Comparison of ENCODE assay signal across 11 cellular contexts in genomic region chr21:46057111-46057709, GRCh38. TPM values are rescaled to one million over a fixed set of nuclear protein-coding genes. Genes with fewer than 3 reads are reported as not detected.
DNase-seq lines count a peak whose midpoint lies in the region; ATAC-seq and TF ChIP-seq lines count a peak whose summit lies in the region.
"Had no signal": no experiment of that assay in that cellular context is flagged by ENCODE, and none has a peak within 500 bp of the region (broad histone marks: within the 10 kb centered on the region; RNA-seq: fewer than 3 reads in every experiment).

No MANE protein-coding gene starts in this region.

- no TSS peak for BruUV-seq in A673 (replicated peaks; lab: Mats Ljungman, UMichigan)

- H3K9ac ChIP-seq in skeletal muscle satellite cell (ENCODE audit: low read depth, low read length), result peak overlapping the region; percentile 80

- no peak for TF ChIP-seq CTCF in CD8-positive, alpha-beta T cell (IDR thresholded peaks at IDR 0.05)
- no peak for TF ChIP-seq CTCF in A673 (conservative IDR thresholded peaks at IDR 0.05; ENCODE audit: low read depth, low read length)

- DNase-seq in CD8-positive, alpha-beta T cell, result peak in 5 of 7 experiments; percentile 13 to 59 (median 39)
- DNase-seq in activated CD8-positive, alpha-beta memory T cell treated with anti-CD3 and anti-CD28 coated beads for 24 hours, result peak; percentile 89
- DNase-seq in left ventricle myocardium superior (peak; percentile 49), NOMO-1 treated with DMSO at 0.1 percent for 48 hours (lab: John Stamatoyannopoulos, UW; ENCODE audit: unreplicated experiment) (no peak), A673 (ENCODE audit: low spot score) (no peak), hypothalamus (lab: John Stamatoyannopoulos, UW) (no peak), NCI-H2227 (lab: John Stamatoyannopoulos, UW; ENCODE audit: unreplicated experiment) (no peak)
- DNase-seq: activated CD4-positive, CD25-positive, alpha-beta regulatory T cell treated with anti-CD3 and anti-CD28 coated beads, Interleukin-2, amount 50 U/mL, for 72 hours; NCI-H524 had no signal

- CTCF ChIA-PET in CD8-positive, alpha-beta T cell (lab: Charles Lee), result interaction anchor here (1.4 kb wide), 1 partner anchor 40 kb away, joined by 3 read pairs; the partner anchor contains the start of gene COL6A2
- CTCF ChIA-PET in A673 (lab: Charles Lee), result no interaction called here

- no peaks in the 10 kb centered on the region for H3K36me3 ChIP-seq in CD8-positive, alpha-beta T cell (ENCODE audit: insufficient read depth, low read length)
- H3K36me3 ChIP-seq in skeletal muscle satellite cell (ENCODE audit: insufficient read depth, low read length) (no peaks in the 10 kb centered on the region), A673 (ENCODE audit: insufficient read depth, low read length, poor library complexity, severe bottlenecking) (no peaks in the 10 kb centered on the region)
- H3K36me3 ChIP-seq: pancreas had no signal

- H3K4me1 Mint-ChIP-seq in CD8-positive, alpha-beta T cell (ENCODE audit: low read depth), result peaks cover 28% of the 10 kb centered on the region

- H3K36me3 Mint-ChIP-seq in CD8-positive, alpha-beta T cell, result no peaks in the 10 kb centered on the region

- H3K27ac ChIP-seq in CD8-positive, alpha-beta T cell (ENCODE audit: low read depth, low read length), result no peak overlapping the region
- H3K27ac ChIP-seq in A673 (ENCODE audit: low read depth, low read length, poor library complexity, severe bottlenecking), result no peak overlapping the region
- H3K27ac ChIP-seq: pancreas had no signal

- peak overlapping the region; percentile 3 for H3K4me3 ChIP-seq in CD8-positive, alpha-beta T cell (ENCODE audit: low read depth, low read length)
- H3K4me3 ChIP-seq in skeletal muscle satellite cell (ENCODE audit: low read length) (no peak overlapping the region), A673 (ENCODE audit: low read depth, low read length, poor library complexity, severe bottlenecking) (no peak overlapping the region)
- H3K4me3 ChIP-seq: pancreas had no signal

- H3K9me3 ChIP-seq in CD8-positive, alpha-beta T cell (ENCODE audit: low read length), result no peaks in the 10 kb centered on the region
- peaks cover 4% of the 10 kb centered on the region for H3K9me3 ChIP-seq in skeletal muscle satellite cell (replicated peaks; ENCODE audit: low read length)
- no peaks in the 10 kb centered on the region for H3K9me3 ChIP-seq in A673 (ENCODE audit: low read depth, low read length, poor library complexity, severe bottlenecking)
- H3K9me3 ChIP-seq: pancreas had no signal

- H3K27ac Mint-ChIP-seq in CD8-positive, alpha-beta T cell, result peak overlapping the region; percentile 77

- ATAC-seq in CD8-positive, alpha-beta T cell, result peak; percentile 33
- ATAC-seq in left ventricle myocardium superior, result no peak

- intact Hi-C loops in CD8-positive, alpha-beta T cell (cut with DNase I, micrococcal nuclease), result loop anchor here in 1 of 2 experiments (10.0 kb wide), 1 partner anchor 72 kb away; the partner anchor contains the start of gene COL6A1
- intact Hi-C loops in left ventricle myocardium superior (cut with micrococcal nuclease) (no loop called here), A673 (cut with micrococcal nuclease; ENCODE audit: unreplicated experiment) (no loop called here)

- peaks cover 17% of the 10 kb centered on the region for H3K27me3 Mint-ChIP-seq in CD8-positive, alpha-beta T cell (ENCODE audit: low read depth)

- H3K4me2 ChIP-seq in skeletal muscle satellite cell (ENCODE audit: low read length), result peak overlapping the region; percentile 68

- H3K27me3 ChIP-seq in CD8-positive, alpha-beta T cell (ENCODE audit: insufficient read depth, low read length), result no peaks in the 10 kb centered on the region
- no peaks in the 10 kb centered on the region for H3K27me3 ChIP-seq in skeletal muscle satellite cell (ENCODE audit: control insufficient read depth, insufficient read depth, low read length)
- H3K27me3 ChIP-seq in A673 (replicated peaks; ENCODE audit: insufficient read depth, low read depth, low read length, poor library complexity), result no peaks in the 10 kb centered on the region
- H3K27me3 ChIP-seq: pancreas had no signal

- no peaks in the 10 kb centered on the region for H3K9me3 Mint-ChIP-seq in CD8-positive, alpha-beta T cell

- POLR2A ChIA-PET in CD8-positive, alpha-beta T cell (lab: Charles Lee), result no interaction called here
- POLR2A ChIA-PET in A673 (lab: Charles Lee; ENCODE audit: low non-redundant PET), result no interaction called here

- peaks cover 25% of the 10 kb centered on the region for H3K4me1 ChIP-seq in CD8-positive, alpha-beta T cell (ENCODE audit: insufficient read depth, low read length)
- H3K4me1 ChIP-seq in skeletal muscle satellite cell (ENCODE audit: control insufficient read depth, insufficient read depth, low read length), result peaks cover 60% of the 10 kb centered on the region
- H3K4me1 ChIP-seq in A673 (ENCODE audit: insufficient read depth, low read length, poor library complexity, severe bottlenecking), result no peaks in the 10 kb centered on the region
- H3K4me1 ChIP-seq: pancreas had no signal

- peak overlapping the region; percentile 78 for H3K4me3 Mint-ChIP-seq in CD8-positive, alpha-beta T cell

RNA-seq across cellular contexts. Expression of gene COL6A2, which starts 40.7 kb away (rescaled TPM):
- 10 to 100 TPM; 74.4 to 80.6 TPM for total RNA-seq in CD8-positive, alpha-beta T cell
- total RNA-seq in left ventricle myocardium superior (196 TPM), A673 (2021) (15.0 and 29.0 TPM in 2 replicates)
- total RNA-seq in skeletal muscle satellite cell (2012; rRNA removed), result 1,183 and 1,453 TPM in 2 replicates

Comparison
In these comparisons a context has a peak if more than half of its experiments do, and no peak if none do; other contexts are left out.
1. DNase-seq: peak in CD8-positive, alpha-beta T cell (5 of 7), activated CD8-positive, alpha-beta memory T cell treated with anti-CD3 and anti-CD28 coated beads for 24 hours (single experiment) and left ventricle myocardium superior (single experiment); none in NOMO-1 treated with DMSO at 0.1 percent for 48 hours (single experiment), A673 (single experiment), hypothalamus (0 of 51) and NCI-H2227 (single experiment).